ENCODE assay signal across 29 cellular contexts in the genomic region with DNA sequence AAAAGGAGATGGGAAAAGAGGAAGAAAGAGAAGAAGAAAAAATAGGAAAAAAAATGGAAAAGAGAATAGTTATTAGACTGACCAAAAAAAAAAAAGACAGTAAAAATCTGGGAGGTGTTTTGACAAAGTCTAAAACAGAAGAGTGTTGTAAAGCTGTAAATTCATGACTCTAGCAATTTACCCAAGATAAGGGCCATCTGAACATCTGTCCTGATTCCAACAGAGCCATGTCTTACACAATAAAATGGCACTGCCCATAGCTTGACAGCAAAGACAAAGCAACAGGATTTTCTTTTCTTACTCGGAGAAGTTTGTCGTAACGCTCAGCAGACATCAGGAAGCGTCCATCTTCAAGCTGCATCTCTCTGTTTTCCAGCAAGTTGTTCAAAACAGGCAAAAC.
"Had no signal": no experiment of that assay in that cellular context is flagged by ENCODE, and none has a peak within 500 bp of the region (broad histone marks: within the 10 kb centered on the region; RNA-seq: fewer than 3 reads in every experiment).

No MANE protein-coding gene starts in this region.

- H3K4me3 Mint-ChIP-seq: stimulated activated effector memory CD8-positive, alpha-beta T cell treated with anti-CD3 and anti-CD28 coated beads, Interleukin-12 subunit alpha, Interleukin-12 subunit beta, amount 100 ng/mL, for 72 hours; stimulated activated memory B cell treated with anti-CD40 and anti-IgM and Interleukin-4, amounts not matched to agents 10 μg/mL and 1 μg/mL and 100 μg/mL, for 72 hours; stimulated activated naive B cell treated with anti-CD40 and anti-IgM and Interleukin-4, amounts not matched to agents 10 μg/mL and 1 μg/mL and 100 μg/mL, for 72 hours; stimulated activated naive CD8-positive, alpha-beta T cell treated with anti-CD3 and anti-CD28 coated beads, Interleukin-15, amount 100 ng/mL, for 72 hours; stimulated activated naive CD8-positive, alpha-beta T cell treated with anti-CD3 and anti-CD28 coated beads, Interleukin-15, Interleukin-2, amounts not matched to agents 100 ng/mL and 50 ng/mL, for 24 hours; type B pancreatic cell had no signal

- H3K9me3 ChIP-seq: stomach, suprapubic skin, testis, thoracic aorta, thyroid gland, tibial artery, tibial nerve, transverse colon, upper lobe of left lung, upper lobe of right lung, uterus, vagina had no signal

- H3K4me1 ChIP-seq: suprapubic skin, testis, thyroid gland, tibial artery, tibial nerve, upper lobe of left lung, upper lobe of right lung, uterus, vagina had no signal

- H3K36me3 ChIP-seq: thyroid gland, upper lobe of left lung, upper lobe of right lung, uterus had no signal

- H3K27me3 ChIP-seq: stomach, suprapubic skin, testis, thyroid gland, tibial artery, tibial nerve, transverse colon, upper lobe of left lung, upper lobe of right lung, uterus, vagina had no signal

- H3K4me3 ChIP-seq: stomach, suprapubic skin, testis, thoracic aorta, thyroid gland, tibial artery, tibial nerve, transverse colon, upper lobe of left lung, upper lobe of right lung, uterus, vagina had no signal

- H3K27ac Mint-ChIP-seq: stimulated activated effector memory CD8-positive, alpha-beta T cell treated with anti-CD3 and anti-CD28 coated beads, Interleukin-12 subunit alpha, Interleukin-12 subunit beta, amount 100 ng/mL, for 72 hours; stimulated activated memory B cell treated with anti-CD40 and anti-IgM and Interleukin-4, amounts not matched to agents 10 μg/mL and 1 μg/mL and 100 μg/mL, for 72 hours; stimulated activated naive B cell treated with anti-CD40 and anti-IgM and Interleukin-4, amounts not matched to agents 10 μg/mL and 1 μg/mL and 100 μg/mL, for 72 hours; stimulated activated naive CD8-positive, alpha-beta T cell treated with anti-CD3 and anti-CD28 coated beads, Interleukin-15, amount 100 ng/mL, for 72 hours; stimulated activated naive CD8-positive, alpha-beta T cell treated with anti-CD3 and anti-CD28 coated beads, Interleukin-15, Interleukin-2, amounts not matched to agents 100 ng/mL and 50 ng/mL, for 24 hours; type B pancreatic cell had no signal

- H3K4me1 Mint-ChIP-seq: stimulated activated naive B cell treated with anti-CD40 and anti-IgM and Interleukin-4, amounts not matched to agents 10 μg/mL and 1 μg/mL and 100 μg/mL, for 72 hours had no signal

- H3K27me3 Mint-ChIP-seq: stimulated activated memory B cell treated with anti-CD40 and anti-IgM and Interleukin-4, amounts not matched to agents 10 μg/mL and 1 μg/mL and 100 μg/mL, for 72 hours; stimulated activated naive B cell treated with anti-CD40 and anti-IgM and Interleukin-4, amounts not matched to agents 10 μg/mL and 1 μg/mL and 100 μg/mL, for 72 hours; stimulated activated naive CD8-positive, alpha-beta T cell treated with anti-CD3 and anti-CD28 coated beads, Interleukin-15, amount 100 ng/mL, for 72 hours; stimulated activated naive CD8-positive, alpha-beta T cell treated with anti-CD3 and anti-CD28 coated beads, Interleukin-15, Interleukin-2, amounts not matched to agents 100 ng/mL and 50 ng/mL, for 24 hours; type B pancreatic cell had no signal

- H3K9me3 Mint-ChIP-seq: stimulated activated effector memory CD8-positive, alpha-beta T cell treated with anti-CD3 and anti-CD28 coated beads, Interleukin-12 subunit alpha, Interleukin-12 subunit beta, amount 100 ng/mL, for 72 hours; stimulated activated memory B cell treated with anti-CD40 and anti-IgM and Interleukin-4, amounts not matched to agents 10 μg/mL and 1 μg/mL and 100 μg/mL, for 72 hours; stimulated activated naive CD8-positive, alpha-beta T cell treated with anti-CD3 and anti-CD28 coated beads, Interleukin-15, amount 100 ng/mL, for 72 hours; stimulated activated naive CD8-positive, alpha-beta T cell treated with anti-CD3 and anti-CD28 coated beads, Interleukin-15, Interleukin-2, amounts not matched to agents 100 ng/mL and 50 ng/mL, for 24 hours; type B pancreatic cell had no signal

- ATAC-seq: stimulated activated effector memory CD8-positive, alpha-beta T cell treated with anti-CD3 and anti-CD28 coated beads, Interleukin-12 subunit alpha, Interleukin-12 subunit beta, amount 100 ng/mL, for 72 hours; stimulated activated memory B cell treated with anti-CD40 and anti-IgM and Interleukin-4, amounts not matched to agents 10 μg/mL and 1 μg/mL and 100 μg/mL, for 72 hours; stimulated activated naive B cell treated with anti-CD40 and anti-IgM and Interleukin-4, amounts not matched to agents 10 μg/mL and 1 μg/mL and 100 μg/mL, for 72 hours; stimulated activated naive CD8-positive, alpha-beta T cell treated with anti-CD3 and anti-CD28 coated beads, Interleukin-15, amount 100 ng/mL, for 72 hours; stimulated activated naive CD8-positive, alpha-beta T cell treated with anti-CD3 and anti-CD28 coated beads, Interleukin-15, Interleukin-2, amounts not matched to agents 100 U/mL and 50 U/mL, for 24 hours; upper lobe of right lung had no signal

- FAIRE-seq: urothelium cell line had no signal

- DNase-seq: stimulated activated CD4-positive, alpha-beta T cell treated with anti-CD3 and anti-CD28 coated beads, Interleukin-2, amount 100 ng/mL, for 48 hours; stimulated activated CD4-positive, alpha-beta T cell treated with anti-CD3 and anti-CD28 coated beads, Interleukin-4, amount 100 ng/mL, for 1 hour; stimulated activated CD4-positive, alpha-beta T cell treated with anti-CD3 and anti-CD28 coated beads, Interleukin-4, amount 100 ng/mL, for 24 hours; stimulated activated CD4-positive, alpha-beta T cell treated with anti-CD3 and anti-CD28 coated beads, Interleukin-4, amount 100 ng/mL, for 4 hours; stimulated activated CD8-positive, alpha-beta memory T cell treated with anti-CD3 and anti-CD28 coated beads, Interleukin-4, amount 100 ng/mL, for 48 hours; stimulated activated naive B cell treated with anti-CD40 and anti-IgM and Interleukin-4, amounts not matched to agents 10 μg/mL and 1 μg/mL and 100 μg/mL, for 72 hours; stimulated activated naive CD4-positive, alpha-beta T cell; stimulated activated naive CD4-positive, alpha-beta T cell treated with Interleukin-2 at 50 U/mL for 16 hours; stimulated activated naive CD8-positive, alpha-beta T cell treated with anti-CD3 and anti-CD28 coated beads, Interleukin-15, amount 100 ng/mL, for 72 hours; stimulated activated naive CD8-positive, alpha-beta T cell treated with anti-CD3 and anti-CD28 coated beads, Interleukin-15, Interleukin-2, amounts not matched to agents 100 U/mL and 50 U/mL, for 24 hours; stomach; substantia nigra; testis; thyroid gland; tibial artery; transverse colon; trophoblast cell; upper lobe of left lung; upper lobe of right lung; uterus had no signal

- H3K27ac ChIP-seq: stomach, suprapubic skin, testis, thoracic aorta, thyroid gland, tibial artery, tibial nerve, transverse colon, upper lobe of left lung, upper lobe of right lung, uterus, vagina had no signal
